10 cellular contexts compared by ENCODE assay signal in genomic region chr20:32019563-32020463, GRCh38. TPM values are rescaled to one million over a fixed set of nuclear protein-coding genes. Genes with fewer than 3 reads are reported as not detected.
DNase-seq lines count a peak whose midpoint lies in the region; ATAC-seq and TF ChIP-seq lines count a peak whose summit lies in the region.
"Had no signal": no experiment of that assay in that cellular context is flagged by ENCODE, and none has a peak within 500 bp of the region (broad histone marks: within the 10 kb centered on the region; RNA-seq: fewer than 3 reads in every experiment).

No MANE protein-coding gene starts in this region.

- H4K8ac ChIP-seq in trophoblast cell (ENCODE audit: low read depth, low read length) = no peak overlapping the region

- H3K23ac ChIP-seq in trophoblast cell (ENCODE audit: low read length) = no peak overlapping the region

- TF ChIP-seq CTCF in SK-N-SH (IDR thresholded peaks at IDR 0.05) = no peak
- TF ChIP-seq CTCF in KMS-11 (conservative IDR thresholded peaks at IDR 0.05; ENCODE audit: low read depth, low read length) = no peak
- no peak for TF ChIP-seq CTCF in dorsolateral prefrontal cortex (IDR thresholded peaks at IDR 0.05 in 54 of 56, conservative IDR thresholded peaks at IDR 0.05 in 2 of 56; ENCODE audit: low read depth in 1 of 56, partially characterized antibody in 56 of 56)

- no peaks in the 10 kb centered on the region for H3K9me2 ChIP-seq in SK-N-SH

- H3K18ac ChIP-seq in trophoblast cell (ENCODE audit: low read length) = no peak overlapping the region

- POLR2A ChIA-PET in SK-N-SH (lab: Yijun Ruan, JAX) = interaction anchor here (0.6 to 1.9 kb wide), 2 partner anchors 9 to 269 kb away, joined by 3 to 5 read pairs; no protein-coding TSS in a partner anchor

- no peak for TF ChIP-seq RAD21 in SK-N-SH (IDR thresholded peaks at IDR 0.05; ENCODE audit: low read length)

- H3F3A ChIP-seq in SK-N-SH (replicated peaks; ENCODE audit: insufficient read depth) = peaks cover 8% of the 10 kb centered on the region

- no peak overlapping the region for H2BK5ac ChIP-seq in trophoblast cell (ENCODE audit: low read depth, low read length, poor library complexity)

- no peak overlapping the region for H4K12ac ChIP-seq in trophoblast cell (ENCODE audit: low read depth, low read length)

- H3K79me1 ChIP-seq in trophoblast cell (ENCODE audit: low read length) = peaks cover 1% of the 10 kb centered on the region

- H3K4ac ChIP-seq in trophoblast cell (ENCODE audit: low read depth, low read length) = no peak overlapping the region

- H3K4me1 ChIP-seq in SK-N-SH (ENCODE audit: control insufficient read depth in 1 of 2, insufficient read depth in 2 of 2, low read depth in 1 of 2, low read length in 1 of 2) = peaks cover 0 to 13% of the 10 kb centered on the region in 2 experiments; a peak in 1 of 4 replicates
- H3K4me1 ChIP-seq in KMS-11 (ENCODE audit: low read depth, poor library complexity, severe bottlenecking) = peaks cover 7% of the 10 kb centered on the region
- H3K4me1 ChIP-seq in trophoblast cell (ENCODE audit: control insufficient read depth in 1 of 2, insufficient read depth in 2 of 2, low read length in 2 of 2) = peaks cover 4 to 10% of the 10 kb centered on the region in 2 experiments

- WGBS in SK-N-SH (ENCODE audit: low lambda C conversion rate) = 28% methylated on average over 11 of the region's 11 CpGs
- no CpG with 5 or more reads among the region's 11 CpGs for WGBS in trophoblast cell (ENCODE audit: extremely low coverage, insufficient coverage, insufficient read length)

- DNase-seq in SK-N-SH (no peak), dorsolateral prefrontal cortex (no peak), trophoblast cell (no peak), NCI-H1092 treated with DMSO at 0.1 percent for 48 hours (lab: John Stamatoyannopoulos, UW) (no peak)

- H4K91ac ChIP-seq in trophoblast cell (ENCODE audit: low read depth, low read length) = no peak overlapping the region

- ATAC-seq in SK-N-SH treated with all-trans-retinoic acid at 6 μM for 48 hours (no peak), HG02938 (IDR thresholded peaks at IDR 0.05; ENCODE audit: unreplicated experiment) (no peak), GM19467 (IDR thresholded peaks at IDR 0.05; ENCODE audit: unreplicated experiment) (no peak)

- H3K36me3 ChIP-seq in SK-N-SH (replicated peaks in 1 of 2; ENCODE audit: control insufficient read depth in 1 of 2, insufficient read depth in 2 of 2, low read length in 1 of 2) (no peaks in the 10 kb centered on the region), KMS-11 (ENCODE audit: insufficient read depth) (no peaks in the 10 kb centered on the region), trophoblast cell (ENCODE audit: control insufficient read depth in 1 of 2, insufficient read depth in 2 of 2, low read length in 2 of 2) (no peaks in the 10 kb centered on the region)

- H3K27me3 ChIP-seq in SK-N-SH (ENCODE audit: insufficient read depth) (peaks cover 69% of the 10 kb centered on the region), KMS-11 (ENCODE audit: insufficient read depth, low read depth) (peaks cover 57% of the 10 kb centered on the region), dorsolateral prefrontal cortex (peaks cover 0 to 66% (median 19%) of the 10 kb centered on the region in 45 donors), trophoblast cell (ENCODE audit: insufficient read depth, low read length) (peaks cover 5% of the 10 kb centered on the region)

- no peaks in the 10 kb centered on the region for H3K79me2 ChIP-seq in SK-N-SH (ENCODE audit: insufficient read depth)
- H3K79me2 ChIP-seq in KMS-11 (ENCODE audit: insufficient read depth, low read depth) = no peaks in the 10 kb centered on the region
- no peaks in the 10 kb centered on the region for H3K79me2 ChIP-seq in trophoblast cell (ENCODE audit: control insufficient read depth, insufficient read depth, low read length, poor library complexity)

- no peak overlapping the region for H3K9ac ChIP-seq in SK-N-SH
- H3K9ac ChIP-seq in KMS-11 = no peak overlapping the region
- no peak overlapping the region for H3K9ac ChIP-seq in trophoblast cell (ENCODE audit: low read length)

- H3K9me3 ChIP-seq in SK-N-SH = no peaks in the 10 kb centered on the region
- no peaks in the 10 kb centered on the region for H3K9me3 ChIP-seq in trophoblast cell (ENCODE audit: insufficient read depth, low read depth, low read length)

- H3K4me3 ChIP-seq in SK-N-SH (ENCODE audit: low read depth in 2 of 2, low read length in 1 of 2) = peak overlapping the region in 1 of 2 experiments; percentile 46; a peak in 1 of 4 replicates
- H3K4me3 ChIP-seq in KMS-11 (IDR thresholded peaks at IDR 0.05; ENCODE audit: insufficient read depth, low read depth, low read length) = no peak overlapping the region
- peak overlapping the region in 44 of 59 donors; percentile 3 to 70 (median 49) for H3K4me3 ChIP-seq in dorsolateral prefrontal cortex
- H3K4me3 ChIP-seq in trophoblast cell (ENCODE audit: low read depth, low read length) = no peak overlapping the region

- H3K27ac ChIP-seq in SK-N-SH (ENCODE audit: low read depth in 2 of 2, low read length in 1 of 2) (no peak overlapping the region), KMS-11 (no peak overlapping the region), dorsolateral prefrontal cortex (no peak overlapping the region), trophoblast cell (ENCODE audit: low read depth, low read length) (no peak overlapping the region)

- H4K20me1 ChIP-seq in SK-N-SH (ENCODE audit: insufficient read depth) = no peaks in the 10 kb centered on the region
- H4K20me1 ChIP-seq in KMS-11 (ENCODE audit: insufficient read depth) = no peaks in the 10 kb centered on the region

- H2BK120ac ChIP-seq in trophoblast cell (ENCODE audit: insufficient read depth, low read length, poor library complexity) = no peak overlapping the region

- intact Hi-C loops in dorsolateral prefrontal cortex (cut with DNase I) = loop anchor here in 1 of 2 donors (10.0 kb wide), 1 partner anchor 65 kb away; the partner anchor contains the start of gene PDRG1

- no peak for TF ChIP-seq EP300 in SK-N-SH (IDR thresholded peaks at IDR 0.05; ENCODE audit: borderline replicate concordance in 1 of 2, low read depth in 1 of 2, low read length in 1 of 2)

- H3K4me2 ChIP-seq in SK-N-SH = peak overlapping the region; percentile 15; the same call in 1 of the 2 replicates
- H3K4me2 ChIP-seq in KMS-11 = peak overlapping the region; percentile 92
- peak overlapping the region; percentile 36 for H3K4me2 ChIP-seq in trophoblast cell (ENCODE audit: low read length)

- H2BK12ac ChIP-seq in trophoblast cell (ENCODE audit: low read length) = no peak overlapping the region

- CTCF ChIA-PET in SK-N-SH (lab: Yijun Ruan, JAX) = interaction anchor here (0.6 to 5.0 kb wide), 15 partner anchors 10 to 333 kb away, joined by 3 to 74 read pairs (median 4); no protein-coding TSS in a partner anchor

- H2AFZ ChIP-seq in SK-N-SH (ENCODE audit: low read depth) = no peak overlapping the region
- peak overlapping the region; percentile 68 for H2AFZ ChIP-seq in KMS-11 (ENCODE audit: low read depth)
- no peak overlapping the region for H2AFZ ChIP-seq in trophoblast cell (ENCODE audit: insufficient read depth, low read length, poor library complexity)

- H3K14ac ChIP-seq in trophoblast cell (ENCODE audit: low read length) = no peak overlapping the region

- no peak overlapping the region for H2AK5ac ChIP-seq in trophoblast cell (ENCODE audit: low read length)

TF ChIP-seq in SK-N-SH, 30 proteins besides CTCF, POLR2A, EP300 and RAD21:
- TF ChIP-seq TEAD4 (IDR thresholded peaks at IDR 0.05; ENCODE audit: borderline replicate concordance, insufficient read depth) (no peak), GATA2 (CRISPR knock-in tag; IDR thresholded peaks at IDR 0.05) (peak; percentile 20; the same call in 1 of the 2 replicates), NRF1 (IDR thresholded peaks at IDR 0.05; ENCODE audit: low read depth, low read length) (no peak), MAX (IDR thresholded peaks at IDR 0.05; ENCODE audit: low read depth) (no peak)
TF ChIP-seq in SK-N-SH: peak in this region for 1.

TF ChIP-seq in SK-N-SH treated with all-trans-retinoic acid at 6 μM for 48 hours, 23 proteins besides CTCF, POLR2A, EP300 and RAD21 (continues in another document):
- TF ChIP-seq ISL1 (CRISPR knock-in tag; IDR thresholded peaks at IDR 0.05) (no peak), POU6F1 (CRISPR knock-in tag; IDR thresholded peaks at IDR 0.05; ENCODE audit: borderline replicate concordance, low read depth) (no peak), ARNTL (CRISPR knock-in tag; IDR thresholded peaks at IDR 0.05; ENCODE audit: borderline replicate concordance, low read depth) (no peak), ZNF8 (CRISPR knock-in tag; IDR thresholded peaks at IDR 0.05) (no peak), TOX (CRISPR knock-in tag; IDR thresholded peaks at IDR 0.05; ENCODE audit: borderline replicate concordance) (no peak), RARB (CRISPR knock-in tag; IDR thresholded peaks at IDR 0.05) (no peak)

RNA-seq across cellular contexts. Expression of gene CCM2L, which starts 9.6 kb away (rescaled TPM):
- not detected in 2 replicates for polyA plus RNA-seq in SK-N-SH (2012; rRNA removed)
- polyA plus RNA-seq in SK-N-SH (2012; cell fraction: cytosol; rRNA removed) = 0.01 TPM in 2 replicates
- polyA plus RNA-seq in SK-N-SH (2012; cell fraction: nucleus; rRNA removed) = not detected in 2 replicates
- 1 to 10 TPM; 2.5 to 10.0 (median 4.8) TPM for total RNA-seq in dorsolateral prefrontal cortex
- polyA plus RNA-seq in trophoblast cell (2013) = 0.24 and 0.25 TPM in 2 replicates
- total RNA-seq: fibroblast of villous mesenchyme had no signal

RNA-seq across cellular contexts. Expression of gene HCK, which starts 32.2 kb away (rescaled TPM):
- polyA plus RNA-seq in SK-N-SH (2012; rRNA removed) = not detected in 2 replicates
- polyA plus RNA-seq in SK-N-SH (2012; cell fraction: cytosol; rRNA removed) = not detected in 2 replicates
- polyA plus RNA-seq in SK-N-SH (2012; cell fraction: nucleus; rRNA removed) = not detected in 2 replicates
- total RNA-seq in dorsolateral prefrontal cortex = 10 to 100 TPM in 19 of 120 experiments, 1 to 10 TPM in 101; 1.3 to 30.6 (median 5.7) TPM
- polyA plus RNA-seq in trophoblast cell (2013) = 0.04 TPM in 1 of 2 replicates, not detected in the other
- total RNA-seq: fibroblast of villous mesenchyme had no signal

RNA-seq across cellular contexts. Expression of gene XKR7, which starts 51.9 kb away (rescaled TPM):
- polyA plus RNA-seq in SK-N-SH (2012; rRNA removed) = 0.02 and 0.10 TPM in 2 replicates
- 0.04 and 0.14 TPM in 2 replicates for polyA plus RNA-seq in SK-N-SH (2012; cell fraction: cytosol; rRNA removed)
- 0.18 and 0.22 TPM in 2 replicates for polyA plus RNA-seq in SK-N-SH (2012; cell fraction: nucleus; rRNA removed)
- 1 to 10 TPM; 1.7 to 7.6 (median 4.5) TPM for total RNA-seq in dorsolateral prefrontal cortex
- 0.28 and 0.37 TPM in 2 replicates for polyA plus RNA-seq in trophoblast cell (2013)
- total RNA-seq: fibroblast of villous mesenchyme, posterior vena cava had no signal

Comparison
In these comparisons a context has a peak if more than half of its experiments do, and no peak if none do; other contexts are left out.
1. H3K4me2 ChIP-seq: peak in every context shown above with its lines; median percentile 92 in KMS-11; 36 in trophoblast cell; 15 in SK-N-SH.
2. H3K4me3 ChIP-seq: peak in dorsolateral prefrontal cortex (44 of 59); none in KMS-11 (single experiment) and trophoblast cell (single experiment).